Comparison of ENCODE assay signal across 16 cellular contexts in the genomic region with DNA sequence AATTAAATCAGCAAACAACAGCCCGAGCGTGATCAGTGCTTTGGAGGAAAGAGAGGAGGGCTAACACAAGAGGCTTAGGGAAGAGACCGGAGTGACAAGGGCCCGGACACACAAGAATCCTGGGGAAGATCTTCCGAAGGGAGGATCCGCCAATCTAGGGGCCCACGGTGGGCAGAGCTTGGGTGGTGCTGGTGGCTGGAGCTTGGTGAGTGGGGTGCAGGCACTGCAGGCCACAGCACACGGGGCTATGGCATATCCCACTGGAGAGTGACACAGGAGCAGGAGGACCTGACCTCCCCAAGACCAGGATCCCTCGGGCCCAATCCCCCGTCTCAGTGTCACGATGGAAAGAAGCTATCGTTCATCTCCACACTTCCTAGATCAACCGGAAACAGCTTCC.
A peak's percentile ranks its signal among the peaks of the same experiment; 100 is the strongest.
DNase-seq lines count a peak whose midpoint lies in the region; TF ChIP-seq lines count a peak whose summit lies in the region.
"Had no signal": no experiment of that assay in that cellular context is flagged by ENCODE, and none has a peak within 500 bp of the region (broad histone marks: within the 10 kb centered on the region; RNA-seq: fewer than 3 reads in every experiment).

No MANE protein-coding gene starts in this region.

- no peak overlapping the region for H3K4me2 ChIP-seq in neural progenitor cell

- H3K4me3 ChIP-seq in neural progenitor cell = no peak overlapping the region
- H3K4me3 ChIP-seq: GM23248 had no signal

- no peaks in the 10 kb centered on the region for H3K4me1 ChIP-seq in neural progenitor cell

- no peak overlapping the region for H3K27ac ChIP-seq in neural progenitor cell
- H3K27ac ChIP-seq: GM23248 had no signal

- H4K20me1 ChIP-seq in neural progenitor cell (ENCODE audit: low read depth) = no peaks in the 10 kb centered on the region

- TF ChIP-seq CTCF in chondrocyte (IDR thresholded peaks at IDR 0.05) (no peak), neural progenitor cell (IDR thresholded peaks at IDR 0.05) (no peak), type B pancreatic cell (conservative IDR thresholded peaks at IDR 0.05) (no peak)

- no peaks in the 10 kb centered on the region for H3K9me3 ChIP-seq in neural progenitor cell (ENCODE audit: low read depth)

- no peaks in the 10 kb centered on the region for H3K27me3 ChIP-seq in neural progenitor cell

- intact Hi-C loops in posterior vena cava (cut with DNase I) = no loop called here

- DNase-seq in chondrocyte (ENCODE audit: low spot score) = peak; percentile 57
- no peak for DNase-seq in neural progenitor cell (ENCODE audit: low spot score)
- DNase-seq in posterior vena cava (ENCODE audit: low spot score) = peak; percentile 37
- no peak for DNase-seq in type B pancreatic cell (ENCODE audit: extremely low spot score, unreplicated experiment)
- no peak for DNase-seq in NCI-H69 (lab: John Stamatoyannopoulos, UW)
- no peak for DNase-seq in globus pallidus (ENCODE audit: low spot score)
- DNase-seq in stimulated activated CD4-positive, alpha-beta T cell treated with anti-CD3 and anti-CD28 coated beads, Interleukin-4, amount 100 ng/mL, for 24 hours = no peak
- DNase-seq in effector CD4-positive, alpha-beta T cell = no peak
- DNase-seq: C1 segment of cervical spinal cord; Calu3; CD4-positive, alpha-beta memory T cell; COR-L47; DMS153; DND-41; GM23248; H9 had no signal

- H3K36me3 ChIP-seq in neural progenitor cell = no peaks in the 10 kb centered on the region

- no peaks in the 10 kb centered on the region for H3K27me3 Mint-ChIP-seq in chondrocyte (ENCODE audit: low read depth)
- H3K27me3 Mint-ChIP-seq in neural progenitor cell (ENCODE audit: insufficient read depth, low read depth) = no peaks in the 10 kb centered on the region
- peaks cover 3% of the 10 kb centered on the region for H3K27me3 Mint-ChIP-seq in type B pancreatic cell
- H3K27me3 Mint-ChIP-seq: CD4-positive, alpha-beta memory T cell had no signal

- H3K9ac ChIP-seq in neural progenitor cell = no peak overlapping the region
- H3K9ac ChIP-seq: GM23248 had no signal

- H3K4me3 Mint-ChIP-seq in chondrocyte (ENCODE audit: unreplicated experiment) (no peak overlapping the region), neural progenitor cell (no peak overlapping the region), type B pancreatic cell (no peak overlapping the region)
- H3K4me3 Mint-ChIP-seq: CD4-positive, alpha-beta memory T cell; H9 had no signal

- H3K4me1 Mint-ChIP-seq in chondrocyte (ENCODE audit: low read depth) (peaks cover under 1% of the 10 kb centered on the region), neural progenitor cell (peaks cover 9% of the 10 kb centered on the region), type B pancreatic cell (ENCODE audit: unreplicated experiment) (no peaks in the 10 kb centered on the region)
- H3K4me1 Mint-ChIP-seq: CD4-positive, alpha-beta memory T cell; H9 had no signal

- H3K27ac Mint-ChIP-seq in chondrocyte (ENCODE audit: unreplicated experiment) (no peak overlapping the region), neural progenitor cell (peak overlapping the region; percentile 69), type B pancreatic cell (peak overlapping the region; percentile 81)
- H3K27ac Mint-ChIP-seq: CD4-positive, alpha-beta memory T cell had no signal

- H3K36me3 Mint-ChIP-seq in chondrocyte (ENCODE audit: low read depth) (peaks cover 6% of the 10 kb centered on the region), neural progenitor cell (peaks cover 8% of the 10 kb centered on the region), type B pancreatic cell (peaks cover 14% of the 10 kb centered on the region)
- H3K36me3 Mint-ChIP-seq: CD4-positive, alpha-beta memory T cell had no signal

- H3K9me3 Mint-ChIP-seq in chondrocyte (ENCODE audit: low read depth) (no peaks in the 10 kb centered on the region), neural progenitor cell (no peaks in the 10 kb centered on the region), type B pancreatic cell (no peaks in the 10 kb centered on the region)
- H3K9me3 Mint-ChIP-seq: CD4-positive, alpha-beta memory T cell; H9 had no signal

- H3K79me2 ChIP-seq in neural progenitor cell (ENCODE audit: low read depth) = no peaks in the 10 kb centered on the region

- H2AFZ ChIP-seq in neural progenitor cell (replicated peaks) = no peak overlapping the region
- H2AFZ ChIP-seq: GM23248 had no signal

- H3F3A ChIP-seq in neural progenitor cell (ENCODE audit: low read depth) = no peaks in the 10 kb centered on the region

Comparison
In these comparisons a context has a peak if more than half of its experiments do, and no peak if none do; other contexts are left out.
1. DNase-seq: peak in chondrocyte (single experiment) and posterior vena cava (single experiment); none in neural progenitor cell (single experiment), type B pancreatic cell (single experiment), NCI-H69 (single experiment), globus pallidus (single experiment), stimulated activated CD4-positive, alpha-beta T cell treated with anti-CD3 and anti-CD28 coated beads, Interleukin-4, amount 100 ng/mL, for 24 hours (single experiment) and effector CD4-positive, alpha-beta T cell (single experiment).